19 cellular contexts compared by ENCODE assay signal in the genomic region with DNA sequence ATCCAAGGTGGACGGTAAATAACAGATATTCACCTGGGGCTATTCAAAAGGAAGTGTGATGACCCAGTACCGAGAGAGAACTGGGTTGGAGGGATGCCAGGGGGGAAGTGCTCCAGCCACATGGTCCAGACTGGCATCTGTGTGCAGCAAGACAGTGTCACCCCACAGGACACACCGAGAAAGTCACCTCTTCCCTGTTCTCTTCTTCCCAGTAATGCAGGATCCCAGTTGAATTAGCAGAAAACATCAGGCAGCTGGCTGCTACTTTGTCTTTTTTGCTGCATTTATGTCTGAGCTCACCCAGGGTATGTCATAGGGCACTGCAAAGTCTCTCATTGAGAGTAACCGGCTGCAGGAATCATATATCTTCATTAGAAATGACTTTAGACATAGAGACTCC.
A peak's percentile ranks its signal among the peaks of the same experiment; 100 is the strongest.
DNase-seq lines count a peak whose midpoint lies in the region; ATAC-seq lines count a peak whose summit lies in the region.
"Had no signal": no experiment of that assay in that cellular context is flagged by ENCODE, and none has a peak within 500 bp of the region (broad histone marks: within the 10 kb centered on the region; RNA-seq: fewer than 3 reads in every experiment).

No MANE protein-coding gene starts in this region.

- DNase-seq in RPMI8226, result peak; percentile 31
- peak; percentile 35 for DNase-seq in cerebellar cortex (ENCODE audit: low spot score)
- DNase-seq in left kidney (ENCODE audit: low read depth, low spot score), result peak; percentile 89
- no peak for DNase-seq in NCI-H1417 (lab: John Stamatoyannopoulos, UW)
- DNase-seq in AML-193 (lab: John Stamatoyannopoulos, UW), result no peak
- DNase-seq in activated CD4-positive, alpha-beta T cell treated with anti-CD3 and anti-CD28 coated beads for 1 hour, result no peak
- DNase-seq: CD4-positive, CD25-positive, alpha-beta regulatory T cell; CD8-positive, alpha-beta T cell; DMS 273 treated with DMSO at 0.1 percent for 48 hours; DMS79; EL; GF-D8; H9 had no signal

- ATAC-seq in GM21717 (IDR thresholded peaks at IDR 0.05; ENCODE audit: unreplicated experiment), result no peak
- ATAC-seq: CD8-positive, alpha-beta T cell; GM23338; HCT116 had no signal

- no peaks in the 10 kb centered on the region for H3K27me3 ChIP-seq in stomach smooth muscle (ENCODE audit: control insufficient read depth in 1 of 2, insufficient read depth in 2 of 2, low read length in 2 of 2)
- H3K27me3 ChIP-seq: BLaER1 had no signal

- no peaks in the 10 kb centered on the region for H3K9me3 ChIP-seq in stomach smooth muscle (ENCODE audit: control insufficient read depth in 2 of 2, low read length in 2 of 2)
- H3K9me3 ChIP-seq: BLaER1 had no signal

- H3K4me3 ChIP-seq in stomach smooth muscle (ENCODE audit: low read length in 2 of 2), result peak overlapping the region in 1 of 2 donors; percentile 29
- H3K4me3 ChIP-seq: BLaER1, GM23338 had no signal

- no peaks in the 10 kb centered on the region for H3K36me3 ChIP-seq in stomach smooth muscle (ENCODE audit: control insufficient read depth in 2 of 2, insufficient read depth in 2 of 2, low read length in 2 of 2)
- H3K36me3 ChIP-seq: BLaER1 had no signal

- no peak overlapping the region for H3K9ac ChIP-seq in stomach smooth muscle (ENCODE audit: low read length in 2 of 2)
- H3K9ac ChIP-seq: BLaER1 had no signal

- peaks cover 10% of the 10 kb centered on the region for H3K4me1 ChIP-seq in stomach smooth muscle (ENCODE audit: control insufficient read depth, insufficient read depth, low read length)
- H3K4me1 ChIP-seq: BLaER1 had no signal

- peak overlapping the region; percentile 24 for H3K27ac ChIP-seq in stomach smooth muscle (ENCODE audit: low read length)
- H3K27ac ChIP-seq: BLaER1, C4-2B had no signal

Comparison
In these comparisons a context has a peak if more than half of its experiments do, and no peak if none do; other contexts are left out.
1. DNase-seq: peak in RPMI8226 (single experiment), cerebellar cortex (single experiment) and left kidney (single experiment); none in NCI-H1417 (0 of 3), AML-193 (0 of 2) and activated CD4-positive, alpha-beta T cell treated with anti-CD3 and anti-CD28 coated beads for 1 hour (single experiment).